In genomic region chr21:41727784-41728763, GRCh38 we compare ENCODE assay signal across 19 cellular contexts. TPM values are rescaled to one million over a fixed set of nuclear protein-coding genes. Genes with fewer than 3 reads are reported as not detected.
DNase-seq lines count a peak whose midpoint lies in the region; ATAC-seq and TF ChIP-seq lines count a peak whose summit lies in the region.
"Had no signal": no experiment of that assay in that cellular context is flagged by ENCODE, and none has a peak within 500 bp of the region (broad histone marks: within the 10 kb centered on the region; RNA-seq: fewer than 3 reads in every experiment).

No MANE protein-coding gene starts in this region.

- peak overlapping the region; percentile 25 for H2BK15ac ChIP-seq in neuronal stem cell (ENCODE audit: low read length)

- peak overlapping the region; percentile 51 for H2AK5ac ChIP-seq in neuronal stem cell (ENCODE audit: low read depth, low read length)

- no peaks in the 10 kb centered on the region for H3K9me3 ChIP-seq in Panc1 (ENCODE audit: control insufficient read depth, insufficient read depth, low read depth, low read length)
- peaks cover 0 to 2% of the 10 kb centered on the region in 2 donors for H3K9me3 ChIP-seq in neuronal stem cell (replicated peaks in 1 of 2; ENCODE audit: control insufficient read depth in 2 of 2, insufficient read depth in 1 of 2, low read depth in 1 of 2, low read length in 2 of 2)
- H3K9me3 ChIP-seq in vagina: no peaks in the 10 kb centered on the region
- H3K9me3 ChIP-seq: BE2C had no signal

- H3K4me3 ChIP-seq in Panc1 (ENCODE audit: low read depth in 2 of 2, low read length in 2 of 2): no peak overlapping the region
- H3K4me3 ChIP-seq in coronary artery: no peak overlapping the region
- no peak overlapping the region for H3K4me3 ChIP-seq in neuronal stem cell (ENCODE audit: low read length in 2 of 2)
- peak overlapping the region in 1 of 2 donors; percentile 7 for H3K4me3 ChIP-seq in vagina
- H3K4me3 ChIP-seq: sigmoid colon had no signal

- H2BK12ac ChIP-seq in neuronal stem cell (ENCODE audit: low read length): no peak overlapping the region

- DNase-seq in Panc1 (ENCODE audit: low read depth, low spot score) (no peak), coronary artery (ENCODE audit: low spot score) (no peak), neuronal stem cell (ENCODE audit: low spot score) (no peak), vagina (ENCODE audit: extremely low spot score in 2 of 2) (no peak), AG08396 (ENCODE audit: low spot score) (no peak)
- DNase-seq in activated naive CD4-positive, alpha-beta T cell treated with anti-CD3 and anti-CD28 coated beads, Interleukin-2, amount 50 U/mL, for 72 hours (ENCODE audit: low spot score in 2 of 2): no peak
- no peak for DNase-seq in effector CD8-positive, alpha-beta T cell (lab: John Stamatoyannopoulos, UW)
- DNase-seq: activated CD4-positive, alpha-beta T cell treated with anti-CD3 and anti-CD28 coated beads, Interleukin-2, amount 50 U/mL, for 48 hours; activated naive CD4-positive, alpha-beta T cell treated with anti-CD3 and anti-CD28 coated beads, Interleukin-2, amount 50 U/mL, for 16 hours; activated T-cell treated with anti-CD3 and anti-CD28 coated beads, Interleukin-2, amount 50 U/mL, for 1 hour; BE2C; DMS 273 treated with DMSO at 0.1 percent for 48 hours; GDM1; left ventricle myocardium superior; sigmoid colon; stimulated activated CD4-positive, alpha-beta T cell treated with anti-CD3 and anti-CD28 coated beads, Interleukin-2, amount 100 ng/mL, for 24 hours had no signal

- no TSS peak for BruUV-seq in Panc1 (replicated peaks; lab: Mats Ljungman, UMichigan)

- H3K27me3 ChIP-seq in Panc1 (ENCODE audit: control insufficient read depth, insufficient read depth, low read length) (no peaks in the 10 kb centered on the region), neuronal stem cell (ENCODE audit: control insufficient read depth in 3 of 3, insufficient read depth in 3 of 3, low read depth in 1 of 3, low read length in 3 of 3) (peaks cover 3 to 25% (median 16%) of the 10 kb centered on the region in 3 experiments), vagina (no peaks in the 10 kb centered on the region)
- H3K27me3 ChIP-seq: BE2C had no signal

- no peak overlapping the region for H4K8ac ChIP-seq in neuronal stem cell (ENCODE audit: low read depth, low read length)

- peak overlapping the region; percentile 50 for H3K23ac ChIP-seq in neuronal stem cell (ENCODE audit: low read depth, low read length, poor library complexity)

- H3K18ac ChIP-seq in neuronal stem cell (ENCODE audit: low read length): peak overlapping the region; percentile 13

- WGBS in neuronal stem cell (ENCODE audit: extremely low coverage in 2 of 2, insufficient read length in 2 of 2, insufficient replicate concordance in 1 of 2), 2 donors: no CpG with 5 or more reads among the region's 31 CpGs

- no peaks in the 10 kb centered on the region for H3K79me1 ChIP-seq in neuronal stem cell (ENCODE audit: low read depth, low read length)

- H4K91ac ChIP-seq in neuronal stem cell (ENCODE audit: low read depth, low read length, poor library complexity): no peak overlapping the region

- no peak overlapping the region for H3K14ac ChIP-seq in neuronal stem cell (ENCODE audit: low read length)

- H3K4me1 ChIP-seq in Panc1 (ENCODE audit: control insufficient read depth, insufficient read depth, low read length): peaks cover 31% of the 10 kb centered on the region
- peaks cover 0 to 11% of the 10 kb centered on the region in 2 donors for H3K4me1 ChIP-seq in neuronal stem cell (ENCODE audit: control insufficient read depth in 2 of 2, insufficient read depth in 1 of 2, low read depth in 1 of 2, low read length in 2 of 2)
- peaks cover 21% of the 10 kb centered on the region for H3K4me1 ChIP-seq in vagina
- H3K4me1 ChIP-seq: BE2C had no signal

- H2BK120ac ChIP-seq in neuronal stem cell (ENCODE audit: low read depth, low read length): no peak overlapping the region

- no peak for TF ChIP-seq CTCF in Panc1 (IDR thresholded peaks at IDR 0.05)
- no peak for TF ChIP-seq CTCF in coronary artery (IDR thresholded peaks at IDR 0.05)
- no peak for TF ChIP-seq CTCF in vagina (IDR thresholded peaks at IDR 0.05)

- H3K9ac ChIP-seq in neuronal stem cell (ENCODE audit: low read depth, low read length, poor library complexity): no peak overlapping the region

- ATAC-seq in Panc1: peak; percentile 33
- ATAC-seq in activated naive CD4-positive, alpha-beta T cell treated with anti-CD3 and anti-CD28 coated beads, Interleukin-2, amount 50 U/mL, for 72 hours: no peak
- ATAC-seq in activated CD4-positive, CD25-positive, alpha-beta regulatory T cell treated with anti-CD3 and anti-CD28 coated beads, Interleukin-2, amount 50 U/mL, for 24 hours: no peak

- in situ Hi-C loops in Panc1 (cut with HindIII; ENCODE audit: low pct_unique_long_range_greater_than_20kb, low sequenced_read_pairs): no loop called here

- no peak overlapping the region for H2BK5ac ChIP-seq in neuronal stem cell (ENCODE audit: low read length)

- H3K27ac ChIP-seq in Panc1 (ENCODE audit: low read length) (peak overlapping the region; percentile 90), coronary artery (peak overlapping the region; percentile 86 to 92), neuronal stem cell (replicated peaks; ENCODE audit: low read length) (no peak overlapping the region), vagina (peak overlapping the region; percentile 51)
- H3K27ac ChIP-seq: sigmoid colon had no signal

- no peaks in the 10 kb centered on the region for H3K36me3 ChIP-seq in Panc1 (ENCODE audit: control insufficient read depth, insufficient read depth, low read length)
- no peaks in the 10 kb centered on the region for H3K36me3 ChIP-seq in neuronal stem cell (replicated peaks in 1 of 2; ENCODE audit: control insufficient read depth in 2 of 2, insufficient read depth in 2 of 2, low read length in 2 of 2)
- H3K36me3 ChIP-seq in vagina: no peaks in the 10 kb centered on the region
- H3K36me3 ChIP-seq: BE2C, sigmoid colon had no signal

- H2AFZ ChIP-seq in neuronal stem cell (ENCODE audit: low read length): no peak overlapping the region

- peaks cover 0 to 4% of the 10 kb centered on the region in 2 donors for H3K36me3 Mint-ChIP-seq in activated naive CD4-positive, alpha-beta T cell treated with anti-CD3 and anti-CD28 coated beads, Interleukin-2, amount 50 U/mL, for 72 hours
- H3K36me3 Mint-ChIP-seq: brain had no signal

- intact Hi-C loops in Panc1 (cut with micrococcal nuclease; ENCODE audit: unreplicated experiment) (no loop called here), vagina (cut with DNase I) (no loop called here)

- CTCF ChIA-PET in Panc1 (lab: Charles Lee): interaction anchor here (1.7 kb wide), 1 partner anchor 116 kb away, joined by 8 read pairs; no protein-coding TSS in a partner anchor

- POLR2A ChIA-PET in Panc1 (lab: Charles Lee): interaction anchor here (0.6 kb wide), 1 partner anchor 113 kb away, joined by 4 read pairs; no protein-coding TSS in a partner anchor

- no peak overlapping the region for H3K27ac Mint-ChIP-seq in activated naive CD4-positive, alpha-beta T cell treated with anti-CD3 and anti-CD28 coated beads, Interleukin-2, amount 50 U/mL, for 72 hours
- H3K27ac Mint-ChIP-seq: brain; dendritic cell treated with granulocyte-macrophage colony-stimulating factor and Interleukin-4, amounts not matched to agents 40 ng/mL and 50 ng/mL, for 4 days had no signal

- no peak overlapping the region for H3K4me2 ChIP-seq in neuronal stem cell (ENCODE audit: insufficient read depth, low read length, poor library complexity, severe bottlenecking)

- peaks cover 15 to 17% of the 10 kb centered on the region in 2 donors for H3K9me3 Mint-ChIP-seq in activated naive CD4-positive, alpha-beta T cell treated with anti-CD3 and anti-CD28 coated beads, Interleukin-2, amount 50 U/mL, for 72 hours

- no peak overlapping the region for H3K4ac ChIP-seq in neuronal stem cell (ENCODE audit: low read length)

- no peak for TF ChIP-seq POLR2A in vagina (IDR thresholded peaks at IDR 0.05)

RNA-seq across cellular contexts. Expression of gene RIPK4, which starts 38.8 kb away (rescaled TPM):
- total RNA-seq in Panc1 (2021; ENCODE audit: unreplicated experiment): 67.4 TPM
- 76.4 TPM for polyA plus RNA-seq in Panc1 (2012; ENCODE audit: insufficient read length)
- polyA plus RNA-seq in neuronal stem cell (2013, experiment 1 of 2): 0.47 TPM
- 0.46 TPM for polyA plus RNA-seq in neuronal stem cell (2013, experiment 2 of 2)
- 28.0 TPM for total RNA-seq in vagina
- total RNA-seq in activated naive CD4-positive, alpha-beta T cell treated with anti-CD3 and anti-CD28 coated beads, Interleukin-2, amount 50 U/mL, for 72 hours: 1 to 10 TPM in 1 of 2 donors, under 1 TPM in 1; 0.52 to 1.3 TPM

Comparison
In these comparisons a context has a peak if more than half of its experiments do, and no peak if none do; other contexts are left out.
1. RNA of gene RIPK4, which starts 38.8 kb away (total RNA-seq): 67.4 TPM in Panc1 (single experiment) and 28.0 TPM in vagina (single experiment); 0.52 to 1.3 TPM in activated naive CD4-positive, alpha-beta T cell treated with anti-CD3 and anti-CD28 coated beads, Interleukin-2, amount 50 U/mL, for 72 hours; every median in the first group is over 10 times any median in the second.